In the genomic region with DNA sequence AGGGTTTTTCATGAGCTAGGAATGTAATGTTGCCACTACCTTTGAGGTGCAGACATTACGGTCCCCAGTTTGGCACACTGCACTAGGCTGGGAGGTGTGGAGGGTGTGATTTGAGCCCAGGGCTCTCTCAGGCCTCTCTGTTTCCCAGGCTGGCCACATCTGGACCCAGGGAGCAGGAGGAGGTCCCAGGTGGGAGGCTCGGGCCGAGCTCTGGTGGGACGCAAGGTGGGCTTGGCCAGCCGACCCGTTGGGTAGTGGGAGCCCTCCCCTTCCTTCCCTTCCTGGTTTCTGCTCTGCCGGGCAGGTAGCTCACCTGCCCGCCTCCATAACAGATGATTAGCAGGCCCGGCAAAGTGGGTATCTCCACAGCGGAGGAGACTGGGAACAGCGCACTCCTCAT, we compare ENCODE assay signal across 21 cellular contexts.
DNase-seq lines count a peak whose midpoint lies in the region; ATAC-seq, FAIRE-seq and TF ChIP-seq lines count a peak whose summit lies in the region.
"Had no signal": no experiment of that assay in that cellular context is flagged by ENCODE, and none has a peak within 500 bp of the region (broad histone marks: within the 10 kb centered on the region; RNA-seq: fewer than 3 reads in every experiment).

No MANE protein-coding gene starts in this region.

- H3K9me3 ChIP-seq in right atrium auricular region (no peaks in the 10 kb centered on the region), endothelial cell of umbilical vein (replicated peaks; ENCODE audit: control insufficient read depth, insufficient read depth, low read length) (no peaks in the 10 kb centered on the region), upper lobe of right lung (no peaks in the 10 kb centered on the region)
- H3K9me3 ChIP-seq: Caco-2 had no signal

- H3K4me1 ChIP-seq in right atrium auricular region, result peaks cover 0 to 15% of the 10 kb centered on the region in 2 donors
- peaks cover 26% of the 10 kb centered on the region for H3K4me1 ChIP-seq in endothelial cell of umbilical vein (ENCODE audit: control insufficient read depth, extremely low read depth, insufficient read depth, low read length)
- H3K4me1 ChIP-seq in upper lobe of right lung, result peaks cover 28% of the 10 kb centered on the region
- H3K4me1 ChIP-seq: Caco-2 had no signal

- H3K27ac Mint-ChIP-seq in nephron, result peak overlapping the region; percentile 47 to 97 (median 59)
- H3K27ac Mint-ChIP-seq: CD4-positive, alpha-beta memory T cell; GM23338 had no signal

- H3K9me3 Mint-ChIP-seq in nephron, result peaks cover 3% of the 10 kb centered on the region

- TF ChIP-seq CTCF in right atrium auricular region (IDR thresholded peaks at IDR 0.05) (no peak), endothelial cell of umbilical vein (IDR thresholded peaks at IDR 0.05; ENCODE audit: extremely low read depth in 1 of 2, insufficient read depth in 1 of 2, low read depth in 1 of 2, low read length in 2 of 2) (no peak), nephron (IDR thresholded peaks at IDR 0.05; ENCODE audit: unreplicated experiment in 3 of 3) (no peak), upper lobe of right lung (IDR thresholded peaks at IDR 0.05) (no peak)

- intact Hi-C loops in Right ventricle myocardium inferior (cut with DNase I) (no loop called here), endothelial cell of umbilical vein (cut with micrococcal nuclease) (loop anchor here (10.0 kb wide), 1 partner anchor 407 kb away; no protein-coding TSS in a partner anchor), upper lobe of right lung (cut with DNase I) (no loop called here)

- no peak overlapping the region for H3K9ac ChIP-seq in endothelial cell of umbilical vein (replicated peaks; ENCODE audit: extremely low read depth, insufficient read depth, low read length)
- H3K9ac ChIP-seq: BLaER1 treated with 17β-estradiol and CSF1 and Interleukin-3, amounts not matched to agents 10 nM and 100 nM had no signal

- ATAC-seq in Right ventricle myocardium inferior (no peak), upper lobe of right lung (peak; percentile 3), HG03097 (IDR thresholded peaks at IDR 0.05; ENCODE audit: low FRiP score, unreplicated experiment) (no peak), HG03095 (IDR thresholded peaks at IDR 0.05; ENCODE audit: unreplicated experiment) (no peak), GM21737 (IDR thresholded peaks at IDR 0.05; ENCODE audit: unreplicated experiment) (no peak)
- ATAC-seq: GM23338, HCT116 had no signal

- H3K79me2 ChIP-seq in endothelial cell of umbilical vein (ENCODE audit: control insufficient read depth, insufficient read depth, low read length), result no peaks in the 10 kb centered on the region

- dilution Hi-C loops in endothelial cell of umbilical vein (cut with MboI; ENCODE audit: extremely low pct_ligation_motif_present, low sequenced_read_pairs), result no loop called here

- no peaks in the 10 kb centered on the region for H3K9me1 ChIP-seq in endothelial cell of umbilical vein (replicated peaks; ENCODE audit: control insufficient read depth, extremely low read depth, insufficient read depth, low read length)

- H3K4me1 Mint-ChIP-seq in nephron, result peaks cover 40% of the 10 kb centered on the region
- H3K4me1 Mint-ChIP-seq: CD4-positive, alpha-beta memory T cell had no signal

- no peak overlapping the region for H2AFZ ChIP-seq in endothelial cell of umbilical vein (ENCODE audit: low read depth, low read length)
- H2AFZ ChIP-seq: GM23338 had no signal

- peak; percentile 53 for DNase-seq in Right ventricle myocardium inferior (ENCODE audit: missing footprints)
- DNase-seq in right atrium auricular region (ENCODE audit: low spot score), result no peak
- DNase-seq in endothelial cell of umbilical vein (ENCODE audit: low read depth, low spot score), result no peak
- no peak for DNase-seq in upper lobe of right lung
- DNase-seq: 8988T; Caco-2; CD4-positive, alpha-beta memory T cell; DMS 273 treated with DMSO at 0.1 percent for 48 hours; Karpas-422; NCI-H1694; NCI-H2081 treated with DMSO at 0.1 percent for 48 hours; NCI-H2171 treated with DMSO at 0.1 percent for 48 hours; SHP77 had no signal

- POLR2A ChIA-PET in endothelial cell of umbilical vein (lab: Charles Lee), result no interaction called here

- H3K36me3 ChIP-seq in right atrium auricular region, result no peaks in the 10 kb centered on the region
- no peaks in the 10 kb centered on the region for H3K36me3 ChIP-seq in endothelial cell of umbilical vein (ENCODE audit: control insufficient read depth in 2 of 2, extremely low read depth in 1 of 2, insufficient read depth in 2 of 2, low read length in 2 of 2)
- no peaks in the 10 kb centered on the region for H3K36me3 ChIP-seq in upper lobe of right lung

- H3K27ac ChIP-seq in right atrium auricular region, result no peak overlapping the region
- H3K27ac ChIP-seq in endothelial cell of umbilical vein (ENCODE audit: insufficient read depth, low read depth, low read length), result peak overlapping the region; percentile 92
- H3K27ac ChIP-seq in upper lobe of right lung, result peak overlapping the region; percentile 55
- H3K27ac ChIP-seq: BLaER1 treated with 17β-estradiol and CSF1 and Interleukin-3, amounts not matched to agents 10 nM and 100 nM had no signal

- H3K27me3 ChIP-seq in right atrium auricular region, result no peaks in the 10 kb centered on the region
- H3K27me3 ChIP-seq in endothelial cell of umbilical vein (ENCODE audit: control insufficient read depth in 2 of 2, insufficient read depth in 2 of 2, low read length in 2 of 2), result no peaks in the 10 kb centered on the region
- no peaks in the 10 kb centered on the region for H3K27me3 ChIP-seq in upper lobe of right lung
- H3K27me3 ChIP-seq: BLaER1 treated with 17β-estradiol and CSF1 and Interleukin-3, amounts not matched to agents 10 nM and 100 nM had no signal

- no TSS peak for BruUV-seq in endothelial cell of umbilical vein (replicated peaks; lab: Mats Ljungman, UMichigan)

- H3K36me3 Mint-ChIP-seq in nephron (ENCODE audit: low read depth), result peaks cover 15% of the 10 kb centered on the region
- H3K36me3 Mint-ChIP-seq: CD4-positive, alpha-beta memory T cell had no signal

- H3K4me2 ChIP-seq in endothelial cell of umbilical vein (ENCODE audit: insufficient read depth, low read length), result no peak overlapping the region
- H3K4me2 ChIP-seq: GM23338 had no signal

- FAIRE-seq in endothelial cell of umbilical vein (lab: Jason Lieb, UNC), result no peak
- FAIRE-seq: GM12891 had no signal

- TF ChIP-seq POLR2A in endothelial cell of umbilical vein (IDR thresholded peaks at IDR 0.05; ENCODE audit: low read depth, low read length), result no peak

- no peak overlapping the region for H3K4me3 Mint-ChIP-seq in nephron
- H3K4me3 Mint-ChIP-seq: CD4-positive, alpha-beta memory T cell; GM23338 had no signal

- no peaks in the 10 kb centered on the region for H4K20me1 ChIP-seq in endothelial cell of umbilical vein (replicated peaks; ENCODE audit: control insufficient read depth, extremely low read depth, insufficient read depth, low read length)

- no peaks in the 10 kb centered on the region for H3K27me3 Mint-ChIP-seq in nephron (ENCODE audit: low read depth)

- CTCF ChIA-PET in endothelial cell of umbilical vein (lab: Charles Lee), result interaction anchor here (1.0 to 3.4 kb wide), 3 partner anchors 20 to 33 kb away, joined by 3 to 26 read pairs (median 4); no protein-coding TSS in a partner anchor

- H3K4me3 ChIP-seq in right atrium auricular region (no peak overlapping the region), endothelial cell of umbilical vein (replicated peaks in 1 of 3; ENCODE audit: insufficient read depth in 1 of 3, low read depth in 1 of 3, low read length in 3 of 3) (no peak overlapping the region), upper lobe of right lung (no peak overlapping the region)
- H3K4me3 ChIP-seq: BLaER1 treated with 17β-estradiol and CSF1 and Interleukin-3, amounts not matched to agents 10 nM and 100 nM; GM23338 had no signal

TF ChIP-seq in endothelial cell of umbilical vein, 7 proteins besides CTCF, POLR2A, EP300 and RAD21:
- TF ChIP-seq JUN (IDR thresholded peaks at IDR 0.05; ENCODE audit: borderline replicate concordance, insufficient read depth, insufficient read length, low read depth), result no peak
- no peak for TF ChIP-seq GATA2 (IDR thresholded peaks at IDR 0.05; ENCODE audit: insufficient read depth, insufficient read length, low read depth, low read length)
- TF ChIP-seq FOS (IDR thresholded peaks at IDR 0.05; ENCODE audit: borderline replicate concordance, insufficient read depth, low read length), result no peak
- TF ChIP-seq, protein P1, sequence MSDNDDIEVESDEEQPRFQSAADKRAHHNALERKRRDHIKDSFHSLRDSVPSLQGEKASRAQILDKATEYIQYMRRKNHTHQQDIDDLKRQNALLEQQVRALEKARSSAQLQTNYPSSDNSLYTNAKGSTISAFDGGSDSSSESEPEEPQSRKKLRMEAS (IDR thresholded peaks at IDR 0.05; ENCODE audit: insufficient read depth, insufficient read length), result no peak
- TF ChIP-seq MYC (IDR thresholded peaks at IDR 0.05; ENCODE audit: low read depth, low read length), result no peak

Comparison
In these comparisons a context has a peak if more than half of its experiments do, and no peak if none do; other contexts are left out.
1. H3K27ac ChIP-seq: peak in endothelial cell of umbilical vein (single experiment) and upper lobe of right lung (single experiment); none in right atrium auricular region (0 of 2).